Comparison of ENCODE assay signal across 17 cellular contexts in genomic region chr6:88490195-88490594, GRCh38.
DNase-seq lines count a peak whose midpoint lies in the region; ATAC-seq and TF ChIP-seq lines count a peak whose summit lies in the region.
"Had no signal": no experiment of that assay in that cellular context is flagged by ENCODE, and none has a peak within 500 bp of the region (broad histone marks: within the 10 kb centered on the region; RNA-seq: fewer than 3 reads in every experiment).

No MANE protein-coding gene starts in this region.

- H3K4me3 Mint-ChIP-seq in chondrocyte (ENCODE audit: unreplicated experiment) = no peak overlapping the region
- H3K4me3 Mint-ChIP-seq: CD8-positive, alpha-beta memory T cell had no signal

- H3K27me3 Mint-ChIP-seq in chondrocyte (ENCODE audit: low read depth) = peaks cover 16% of the 10 kb centered on the region

- no peak overlapping the region for H3K9ac ChIP-seq in skeletal muscle satellite cell (ENCODE audit: low read depth, low read length)
- H3K9ac ChIP-seq: GM23248 had no signal

- TF ChIP-seq CTCF in left lung (IDR thresholded peaks at IDR 0.05) (no peak), chondrocyte (IDR thresholded peaks at IDR 0.05) (no peak), esophagus squamous epithelium (IDR thresholded peaks at IDR 0.05) (no peak)

- TF ChIP-seq POLR2A in esophagus squamous epithelium (IDR thresholded peaks at IDR 0.05) = no peak

- intact Hi-C loops in left lung (cut with DNase I) (no loop called here), esophagus squamous epithelium (cut with DNase I) (no loop called here)

- peaks cover 4 to 5% of the 10 kb centered on the region in 2 donors for H3K4me1 ChIP-seq in left lung
- H3K4me1 ChIP-seq in skeletal muscle satellite cell (ENCODE audit: control insufficient read depth, insufficient read depth, low read length) = peaks cover 24% of the 10 kb centered on the region
- no peaks in the 10 kb centered on the region for H3K4me1 ChIP-seq in esophagus squamous epithelium
- H3K4me1 ChIP-seq: BE2C, Caco-2 had no signal

- H3K9me3 Mint-ChIP-seq in chondrocyte (ENCODE audit: low read depth) = peaks cover 11% of the 10 kb centered on the region
- H3K9me3 Mint-ChIP-seq: CD8-positive, alpha-beta memory T cell had no signal

- H3K36me3 ChIP-seq in left lung = no peaks in the 10 kb centered on the region
- no peaks in the 10 kb centered on the region for H3K36me3 ChIP-seq in skeletal muscle satellite cell (ENCODE audit: insufficient read depth, low read length)
- H3K36me3 ChIP-seq in esophagus squamous epithelium = no peaks in the 10 kb centered on the region
- H3K36me3 ChIP-seq: BE2C had no signal

- peaks cover 0 to 2% of the 10 kb centered on the region in 2 donors for H3K9me3 ChIP-seq in left lung
- no peaks in the 10 kb centered on the region for H3K9me3 ChIP-seq in skeletal muscle satellite cell (replicated peaks; ENCODE audit: low read length)
- no peaks in the 10 kb centered on the region for H3K9me3 ChIP-seq in esophagus squamous epithelium
- H3K9me3 ChIP-seq: BE2C, Caco-2 had no signal

- no peaks in the 10 kb centered on the region for H3K36me3 Mint-ChIP-seq in chondrocyte (ENCODE audit: low read depth)
- H3K36me3 Mint-ChIP-seq: CD8-positive, alpha-beta memory T cell had no signal

- H3K4me2 ChIP-seq in skeletal muscle satellite cell (ENCODE audit: low read length) = peak overlapping the region; percentile 46

- H3K27ac ChIP-seq in left lung (peak overlapping the region; percentile 29 to 53), esophagus squamous epithelium (peak overlapping the region in 1 of 4 donors; percentile 10)
- H3K27ac ChIP-seq: C4-2B, GM23248 had no signal

- H3K4me1 Mint-ChIP-seq in chondrocyte (ENCODE audit: low read depth) = no peaks in the 10 kb centered on the region
- H3K4me1 Mint-ChIP-seq: CD8-positive, alpha-beta memory T cell had no signal

- no peak overlapping the region for H3K27ac Mint-ChIP-seq in chondrocyte (ENCODE audit: unreplicated experiment)

- peak; percentile 9 for DNase-seq in CD1c-positive myeloid dendritic cell (ENCODE audit: extremely low spot score)
- peak; percentile 63 for DNase-seq in MV-4-11 (lab: John Stamatoyannopoulos, UW)
- DNase-seq in left lung = no peak
- no peak for DNase-seq in SIG-M5 treated with dmso at 0.1 percent for 504 hours (lab: John Stamatoyannopoulos, UW; ENCODE audit: unreplicated experiment)
- DNase-seq in chondrocyte (ENCODE audit: low spot score) = no peak
- DNase-seq in esophagus squamous epithelium (lab: John Stamatoyannopoulos, UW) = no peak
- DNase-seq: BE2C; Caco-2; CD8-positive, alpha-beta memory T cell; DMS53; GF-D8; H7 had no signal

- H3K4me3 ChIP-seq in left lung (no peak overlapping the region), skeletal muscle satellite cell (ENCODE audit: low read length) (peak overlapping the region; percentile 9), esophagus squamous epithelium (no peak overlapping the region)
- H3K4me3 ChIP-seq: GM23248 had no signal

- H3K27me3 ChIP-seq in left lung = no peaks in the 10 kb centered on the region
- H3K27me3 ChIP-seq in skeletal muscle satellite cell (ENCODE audit: control insufficient read depth, insufficient read depth, low read length) = no peaks in the 10 kb centered on the region
- H3K27me3 ChIP-seq in esophagus squamous epithelium = no peaks in the 10 kb centered on the region
- H3K27me3 ChIP-seq: BE2C had no signal

- WGBS in esophagus squamous epithelium, 2 donors = 68 to 72% methylated on average over 3 of the region's 3 CpGs

- ATAC-seq in left lung = peak; percentile 48
- no peak for ATAC-seq in GM21717 (IDR thresholded peaks at IDR 0.05; ENCODE audit: unreplicated experiment)
- ATAC-seq: HepG2 had no signal

Comparison
In these comparisons a context has a peak if more than half of its experiments do, and no peak if none do; other contexts are left out.
1. DNase-seq: peak in CD1c-positive myeloid dendritic cell (single experiment) and MV-4-11 (single experiment); none in left lung (0 of 2), SIG-M5 treated with dmso at 0.1 percent for 504 hours (single experiment), chondrocyte (single experiment) and esophagus squamous epithelium (single experiment).